1 cellular context compared by ENCODE assay signal in genomic region chrX:131970347-131970746, GRCh38.
TF ChIP-seq lines count a peak whose summit lies in the region.

No MANE protein-coding gene starts in this region.

TF ChIP-seq in K562, 482 proteins besides CTCF, POLR2A, EP300 and RAD21:
- no peak for TF ChIP-seq ZFX (CRISPR knock-in tag; IDR thresholded peaks at IDR 0.05)
- TF ChIP-seq, protein P1, sequence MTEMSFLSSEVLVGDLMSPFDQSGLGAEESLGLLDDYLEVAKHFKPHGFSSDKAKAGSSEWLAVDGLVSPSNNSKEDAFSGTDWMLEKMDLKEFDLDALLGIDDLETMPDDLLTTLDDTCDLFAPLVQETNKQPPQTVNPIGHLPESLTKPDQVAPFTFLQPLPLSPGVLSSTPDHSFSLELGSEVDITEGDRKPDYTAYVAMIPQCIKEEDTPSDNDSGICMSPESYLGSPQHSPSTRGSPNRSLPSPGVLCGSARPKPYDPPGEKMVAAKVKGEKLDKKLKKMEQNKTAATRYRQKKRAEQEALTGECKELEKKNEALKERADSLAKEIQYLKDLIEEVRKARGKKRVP (CRISPR knock-in tag; IDR thresholded peaks at IDR 0.05): peak; percentile 79
- TF ChIP-seq CEBPB (tag; IDR thresholded peaks at IDR 0.05): peak; percentile 73
- TF ChIP-seq ZSCAN32 (CRISPR knock-in tag; IDR thresholded peaks at IDR 0.05): peak; percentile 77; the same call in 1 of the 2 replicates
- TF ChIP-seq ATF3 (IDR thresholded peaks at IDR 0.05): peak; percentile 90
- no peak for TF ChIP-seq ATF3 (CRISPR knock-in tag; conservative IDR thresholded peaks at IDR 0.05)
- 0 out of 2 replicates have a peak, but pooled peaks have one; percentile 28 for TF ChIP-seq ZNF79 (CRISPR knock-in tag; IDR thresholded peaks at IDR 0.05; ENCODE audit: low read depth)
- TF ChIP-seq CEBPG (CRISPR knock-in tag; IDR thresholded peaks at IDR 0.05): peak; percentile 15; the same call in 1 of the 2 replicates
- peak; percentile 88 to 95 for TF ChIP-seq CEBPG (tag; conservative IDR thresholded peaks at IDR 0.05 in 1 of 2, IDR thresholded peaks at IDR 0.05 in 1 of 2)
- peak; percentile 37; the same call in 1 of the 2 replicates for TF ChIP-seq EP400 (IDR thresholded peaks at IDR 0.05)
- TF ChIP-seq GATA2 (CRISPR knock-in tag; IDR thresholded peaks at IDR 0.05): no peak
- TF ChIP-seq CLOCK (CRISPR knock-in tag; IDR thresholded peaks at IDR 0.05; ENCODE audit: borderline replicate concordance): no peak
- 0 out of 2 replicates have a peak, but pooled peaks have one; percentile 26 for TF ChIP-seq CTBP1 (IDR thresholded peaks at IDR 0.05; ENCODE audit: borderline replicate concordance)
- no peak for TF ChIP-seq RUNX1 (IDR thresholded peaks at IDR 0.05; ENCODE audit: low read depth)
- TF ChIP-seq JUND (IDR thresholded peaks at IDR 0.05; ENCODE audit: borderline replicate concordance, low read depth, low read length): peak; percentile 11; the same call in 1 of the 2 replicates
- TF ChIP-seq JUND (tag; IDR thresholded peaks at IDR 0.05; ENCODE audit: borderline replicate concordance, low read depth, low read length): no peak
- TF ChIP-seq HINFP (tag; conservative IDR thresholded peaks at IDR 0.05; ENCODE audit: low read depth): no peak
